12 cellular contexts compared by ENCODE assay signal in genomic region chr14:78701246-78701645, GRCh38.
"Had no signal": no experiment of that assay in that cellular context is flagged by ENCODE, and none has a peak within 500 bp of the region (broad histone marks: within the 10 kb centered on the region; RNA-seq: fewer than 3 reads in every experiment).

No MANE protein-coding gene starts in this region.

- H3K9me3 Mint-ChIP-seq: activated T-helper 2 cell treated with anti-CD3 and anti-CD28 coated beads, Interferon-gamma antibody, Interleukin-2, Interleukin-4, amounts not matched to agents 10 μg/mL and 5 μg/mL and 100 μg/mL, durations not matched to agents 14 hours and 24 hours and 36 hours; natural killer cell treated with Interleukin-12 subunit alpha and Interleukin-12 subunit beta and Interleukin-15 and Interleukin-18, amount 100 ng/mL, for 72 hours had no signal

- H3K27me3 ChIP-seq: stomach had no signal

- H3K27ac Mint-ChIP-seq: activated T-helper 2 cell treated with anti-CD3 and anti-CD28 coated beads, Interferon-gamma antibody, Interleukin-2, Interleukin-4, amounts not matched to agents 10 μg/mL and 5 μg/mL and 100 μg/mL, durations not matched to agents 14 hours and 24 hours and 36 hours; natural killer cell treated with Interleukin-12 subunit alpha and Interleukin-12 subunit beta and Interleukin-15 and Interleukin-18, amount 100 ng/mL, for 72 hours had no signal

- H3K27me3 Mint-ChIP-seq: natural killer cell treated with Interleukin-12 subunit alpha and Interleukin-12 subunit beta and Interleukin-15 and Interleukin-18, amount 100 ng/mL, for 72 hours had no signal

- H3K27ac ChIP-seq: coronary artery, stomach had no signal

- DNase-seq: activated naive CD4-positive, alpha-beta T cell treated with anti-CD3 and anti-CD28 coated beads, Interleukin-2, amount 50 U/mL, for 16 hours; effector CD8-positive, alpha-beta T cell; hippocampal formation; left cardiac atrium; mammary epithelial cell; mucosa of descending colon; occipital lobe; stimulated activated CD4-positive, alpha-beta T cell treated with anti-CD3 and anti-CD28 coated beads, Interleukin-4, amount 100 ng/mL, for 4 hours; stomach had no signal

- H3K9me3 ChIP-seq: mucosa of descending colon, stomach had no signal

- ATAC-seq: mucosa of descending colon; natural killer cell treated with Interleukin-12 subunit alpha and Interleukin-12 subunit beta and Interleukin-15 and Interleukin-18, amount 100 ng/mL, for 72 hours had no signal

- H3K4me3 Mint-ChIP-seq: natural killer cell treated with Interleukin-12 subunit alpha and Interleukin-12 subunit beta and Interleukin-15 and Interleukin-18, amount 100 ng/mL, for 72 hours had no signal

- H3K36me3 ChIP-seq: stomach had no signal

- H3K4me1 ChIP-seq: stomach had no signal

- H3K4me3 ChIP-seq: coronary artery, mucosa of descending colon, stomach had no signal

- H3K36me3 Mint-ChIP-seq: natural killer cell treated with Interleukin-12 subunit alpha and Interleukin-12 subunit beta and Interleukin-15 and Interleukin-18, amount 100 ng/mL, for 72 hours had no signal
